Comparison of ENCODE assay signal across 8 cellular contexts in the genomic region with DNA sequence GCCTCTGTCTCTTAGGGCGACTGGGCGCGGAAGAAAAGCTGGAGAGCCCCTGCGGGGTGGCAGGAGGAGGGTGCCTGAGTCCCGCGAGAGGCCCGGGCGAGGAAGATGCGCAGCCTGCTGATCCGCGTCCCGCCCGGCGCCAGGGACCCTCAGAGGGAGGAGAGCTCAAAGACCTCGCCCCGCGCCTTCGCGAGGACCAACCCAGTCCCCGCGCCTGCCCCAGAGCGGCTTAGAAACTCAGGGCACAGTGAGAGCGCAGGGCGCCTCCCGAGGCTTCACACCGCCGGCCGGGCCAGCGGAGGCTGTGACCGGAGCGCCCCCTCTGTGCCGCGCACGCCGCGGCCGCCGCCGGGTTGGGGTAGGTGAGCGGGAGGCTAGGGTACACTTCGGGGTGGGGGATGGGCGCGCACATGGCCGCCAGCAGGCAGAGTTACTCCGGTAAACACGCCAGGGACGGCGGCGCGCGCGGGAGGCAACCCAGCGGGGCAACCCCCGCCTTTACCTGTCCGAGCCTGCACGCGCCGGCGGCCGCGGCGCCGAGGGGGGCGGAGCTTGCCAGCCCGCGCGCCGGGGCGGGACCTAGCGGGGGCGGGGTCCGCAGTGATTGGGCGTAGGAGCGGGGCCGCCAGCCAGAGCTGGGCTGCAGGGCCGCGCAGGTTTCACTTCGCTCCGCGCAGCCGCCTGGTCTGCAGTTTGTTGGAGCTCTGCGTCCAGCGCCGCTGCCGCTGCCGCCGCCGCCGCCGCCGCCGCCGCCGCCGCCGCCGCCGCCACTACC. TPM values are rescaled to one million over a fixed set of nuclear protein-coding genes. Genes with fewer than 3 reads are reported as not detected.
DNase-seq lines count a peak whose midpoint lies in the region; ATAC-seq, FAIRE-seq and TF ChIP-seq lines count a peak whose summit lies in the region.

A gene with protein sequence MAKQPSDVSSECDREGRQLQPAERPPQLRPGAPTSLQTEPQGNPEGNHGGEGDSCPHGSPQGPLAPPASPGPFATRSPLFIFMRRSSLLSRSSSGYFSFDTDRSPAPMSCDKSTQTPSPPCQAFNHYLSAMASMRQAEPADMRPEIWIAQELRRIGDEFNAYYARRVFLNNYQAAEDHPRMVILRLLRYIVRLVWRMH (plus strand): TSS at position 662 of the 775 bp plus-strand sequence. CDS start 2,832 bp downstream, outside the sequence.

- H3K4me3 ChIP-seq in GM12864 (ENCODE audit: low read depth, low read length) (peak within 1 kb of the TSS; percentile 78), pancreas (peak within 1 kb of the TSS; percentile 66 to 88 (median 76)), tibial artery (peak within 1 kb of the TSS; percentile 77 to 83)

- H3K27me3 Mint-ChIP-seq in activated naive CD4-positive, alpha-beta T cell treated with anti-CD3 and anti-CD28 coated beads, Interleukin-2, amount 50 U/mL, for 24 hours: peaks cover 12% of the 10 kb centered on the region

- no peaks in the 10 kb centered on the region for H3K9me3 ChIP-seq in pancreas
- no peaks in the 10 kb centered on the region for H3K9me3 ChIP-seq in tibial artery

- no peaks in the 10 kb centered on the region for H3K36me3 ChIP-seq in pancreas
- peaks cover 0 to 11% (median 3%) of the 10 kb centered on the region in 3 donors for H3K36me3 ChIP-seq in tibial artery

- peak within 1 kb of the TSS; percentile 89 for H3K27ac Mint-ChIP-seq in activated naive CD4-positive, alpha-beta T cell treated with anti-CD3 and anti-CD28 coated beads, Interleukin-2, amount 50 U/mL, for 24 hours

- peak within 1 kb of the TSS; percentile 90 for H3K4me3 Mint-ChIP-seq in activated naive CD4-positive, alpha-beta T cell treated with anti-CD3 and anti-CD28 coated beads, Interleukin-2, amount 50 U/mL, for 24 hours

- 1% methylated on average over 59 to 98 of the region's 98 CpGs for WGBS in pancreas, 2 donors

- DNase-seq in GM12864 (ENCODE audit: low read depth): peak; percentile 69
- DNase-seq in NCI-H1092 treated with DMSO at 0.1 percent for 48 hours (lab: John Stamatoyannopoulos, UW): peak; percentile 86
- peak; percentile 74 for DNase-seq in SKM-1 (lab: John Stamatoyannopoulos, UW; ENCODE audit: unreplicated experiment)
- peak; percentile 66 to 94 (median 87) for DNase-seq in head of caudate nucleus
- DNase-seq in pancreas: peak; percentile 93 to 98 (median 97)
- DNase-seq in tibial artery: peak; percentile 86 to 93

- ATAC-seq in HG02610 (IDR thresholded peaks at IDR 0.05; ENCODE audit: unreplicated experiment) (peak; percentile 53), pancreas (peak; percentile 68 to 81 (median 79))

- H3K4me1 ChIP-seq in pancreas: peaks cover 3 to 17% (median 4%) of the 10 kb centered on the region in 3 donors
- H3K4me1 ChIP-seq in tibial artery: peaks cover 0 to 61% (median 25%) of the 10 kb centered on the region in 4 donors

- peaks cover 0 to 13% (median 0%) of the 10 kb centered on the region in 4 donors for H3K27me3 ChIP-seq in pancreas
- no peaks in the 10 kb centered on the region for H3K27me3 ChIP-seq in tibial artery

- TF ChIP-seq CTCF in GM12864 (IDR thresholded peaks at IDR 0.05; ENCODE audit: low read depth, low read length, missing control alignments) (peak; percentile 21), pancreas (IDR thresholded peaks at IDR 0.05) (no peak), tibial artery (IDR thresholded peaks at IDR 0.05) (no peak)

- H3K4me1 Mint-ChIP-seq in activated naive CD4-positive, alpha-beta T cell treated with anti-CD3 and anti-CD28 coated beads, Interleukin-2, amount 50 U/mL, for 24 hours: peaks cover 53% of the 10 kb centered on the region

- peak within 1 kb of the TSS; percentile 55 to 88 (median 86) for H3K27ac ChIP-seq in pancreas
- peak within 1 kb of the TSS; percentile 62 to 78 for H3K27ac ChIP-seq in tibial artery

- intact Hi-C loops in head of caudate nucleus (cut with DNase I): loop anchor here (5.0 kb wide), 1 partner anchor 42 kb away; no protein-coding TSS in a partner anchor
- intact Hi-C loops in pancreas (cut with DNase I): no loop called here
- intact Hi-C loops in tibial artery (cut with DNase I; ENCODE audit: low total_unique reads): no loop called here

- H3K36me3 Mint-ChIP-seq in activated naive CD4-positive, alpha-beta T cell treated with anti-CD3 and anti-CD28 coated beads, Interleukin-2, amount 50 U/mL, for 24 hours: peaks cover 10% of the 10 kb centered on the region

- FAIRE-seq in pancreas (lab: Jason Lieb, UNC): no peak

- H3K9me3 Mint-ChIP-seq in activated naive CD4-positive, alpha-beta T cell treated with anti-CD3 and anti-CD28 coated beads, Interleukin-2, amount 50 U/mL, for 24 hours: no peaks in the 10 kb centered on the region

RNA-seq across cellular contexts. Expression of the gene that starts here (rescaled TPM):
- 10 to 100 TPM in 3 of 6 donors, 1 to 10 TPM in 3; 5.5 to 14.9 (median 10.0) TPM for total RNA-seq in pancreas
- 1 to 10 TPM; 2.7 to 4.4 TPM for polyA plus RNA-seq in pancreas

Comparison
In these comparisons a context has a peak if more than half of its experiments do, and no peak if none do; other contexts are left out.
1. Peak in every context shown above with its lines: DNase-seq, ATAC-seq, H3K4me3 ChIP-seq and H3K27ac ChIP-seq.